In genomic region chr3:11643212-11644087, GRCh38 we compare ENCODE assay signal across 1 cellular context.
TF ChIP-seq lines count a peak whose summit lies in the region.

VGLL4 (minus strand) TSS chr3:11643915; CDS start chr3:11643518, 397 bp downstream.

TF ChIP-seq in K562, 482 proteins besides CTCF, POLR2A, EP300 and RAD21 (continued from another document and continues in another):
- TF ChIP-seq, protein P1, sequence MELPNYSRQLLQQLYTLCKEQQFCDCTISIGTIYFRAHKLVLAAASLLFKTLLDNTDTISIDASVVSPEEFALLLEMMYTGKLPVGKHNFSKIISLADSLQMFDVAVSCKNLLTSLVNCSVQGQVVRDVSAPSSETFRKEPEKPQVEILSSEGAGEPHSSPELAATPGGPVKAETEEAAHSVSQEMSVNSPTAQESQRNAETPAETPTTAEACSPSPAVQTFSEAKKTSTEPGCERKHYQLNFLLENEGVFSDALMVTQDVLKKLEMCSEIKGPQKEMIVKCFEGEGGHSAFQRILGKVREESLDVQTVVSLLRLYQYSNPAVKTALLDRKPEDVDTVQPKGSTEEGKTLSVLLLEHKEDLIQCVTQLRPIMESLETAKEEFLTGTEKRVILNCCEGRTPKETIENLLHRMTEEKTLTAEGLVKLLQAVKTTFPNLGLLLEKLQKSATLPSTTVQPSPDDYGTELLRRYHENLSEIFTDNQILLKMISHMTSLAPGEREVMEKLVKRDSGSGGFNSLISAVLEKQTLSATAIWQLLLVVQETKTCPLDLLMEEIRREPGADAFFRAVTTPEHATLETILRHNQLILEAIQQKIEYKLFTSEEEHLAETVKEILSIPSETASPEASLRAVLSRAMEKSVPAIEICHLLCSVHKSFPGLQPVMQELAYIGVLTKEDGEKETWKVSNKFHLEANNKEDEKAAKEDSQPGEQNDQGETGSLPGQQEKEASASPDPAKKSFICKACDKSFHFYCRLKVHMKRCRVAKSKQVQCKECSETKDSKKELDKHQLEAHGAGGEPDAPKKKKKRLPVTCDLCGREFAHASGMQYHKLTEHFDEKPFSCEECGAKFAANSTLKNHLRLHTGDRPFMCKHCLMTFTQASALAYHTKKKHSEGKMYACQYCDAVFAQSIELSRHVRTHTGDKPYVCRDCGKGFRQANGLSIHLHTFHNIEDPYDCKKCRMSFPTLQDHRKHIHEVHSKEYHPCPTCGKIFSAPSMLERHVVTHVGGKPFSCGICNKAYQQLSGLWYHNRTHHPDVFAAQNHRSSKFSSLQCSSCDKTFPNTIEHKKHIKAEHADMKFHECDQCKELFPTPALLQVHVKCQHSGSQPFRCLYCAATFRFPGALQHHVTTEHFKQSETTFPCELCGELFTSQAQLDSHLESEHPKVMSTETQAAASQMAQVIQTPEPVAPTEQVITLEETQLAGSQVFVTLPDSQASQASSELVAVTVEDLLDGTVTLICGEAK (IDR thresholded peaks at IDR 0.05) = 0 out of 2 replicates have a peak, but pooled peaks have one; percentile 43
- TF ChIP-seq, protein P1 (CRISPR knock-in tag; IDR thresholded peaks at IDR 0.05) = no peak
- peak; percentile 71 for TF ChIP-seq KDM5B (IDR thresholded peaks at IDR 0.05; ENCODE audit: insufficient replicate concordance, low read depth, low read length)
- TF ChIP-seq, protein P2, sequence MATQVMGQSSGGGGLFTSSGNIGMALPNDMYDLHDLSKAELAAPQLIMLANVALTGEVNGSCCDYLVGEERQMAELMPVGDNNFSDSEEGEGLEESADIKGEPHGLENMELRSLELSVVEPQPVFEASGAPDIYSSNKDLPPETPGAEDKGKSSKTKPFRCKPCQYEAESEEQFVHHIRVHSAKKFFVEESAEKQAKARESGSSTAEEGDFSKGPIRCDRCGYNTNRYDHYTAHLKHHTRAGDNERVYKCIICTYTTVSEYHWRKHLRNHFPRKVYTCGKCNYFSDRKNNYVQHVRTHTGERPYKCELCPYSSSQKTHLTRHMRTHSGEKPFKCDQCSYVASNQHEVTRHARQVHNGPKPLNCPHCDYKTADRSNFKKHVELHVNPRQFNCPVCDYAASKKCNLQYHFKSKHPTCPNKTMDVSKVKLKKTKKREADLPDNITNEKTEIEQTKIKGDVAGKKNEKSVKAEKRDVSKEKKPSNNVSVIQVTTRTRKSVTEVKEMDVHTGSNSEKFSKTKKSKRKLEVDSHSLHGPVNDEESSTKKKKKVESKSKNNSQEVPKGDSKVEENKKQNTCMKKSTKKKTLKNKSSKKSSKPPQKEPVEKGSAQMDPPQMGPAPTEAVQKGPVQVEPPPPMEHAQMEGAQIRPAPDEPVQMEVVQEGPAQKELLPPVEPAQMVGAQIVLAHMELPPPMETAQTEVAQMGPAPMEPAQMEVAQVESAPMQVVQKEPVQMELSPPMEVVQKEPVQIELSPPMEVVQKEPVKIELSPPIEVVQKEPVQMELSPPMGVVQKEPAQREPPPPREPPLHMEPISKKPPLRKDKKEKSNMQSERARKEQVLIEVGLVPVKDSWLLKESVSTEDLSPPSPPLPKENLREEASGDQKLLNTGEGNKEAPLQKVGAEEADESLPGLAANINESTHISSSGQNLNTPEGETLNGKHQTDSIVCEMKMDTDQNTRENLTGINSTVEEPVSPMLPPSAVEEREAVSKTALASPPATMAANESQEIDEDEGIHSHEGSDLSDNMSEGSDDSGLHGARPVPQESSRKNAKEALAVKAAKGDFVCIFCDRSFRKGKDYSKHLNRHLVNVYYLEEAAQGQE (CRISPR knock-in tag; IDR thresholded peaks at IDR 0.05; ENCODE audit: low read depth) = 0 out of 2 replicates have a peak, but pooled peaks have one; percentile 25
- TF ChIP-seq GTF2A2 (tag; IDR thresholded peaks at IDR 0.05) = no peak
- no peak for TF ChIP-seq NONO (IDR thresholded peaks at IDR 0.05; ENCODE audit: low read depth in 2 of 2, low read length in 1 of 2)
- TF ChIP-seq SUPT5H (IDR thresholded peaks at IDR 0.05) = peak; percentile 61
- peak in 2 of 3 experiments; percentile 38 to 64 for TF ChIP-seq YY1 (IDR thresholded peaks at IDR 0.05; ENCODE audit: borderline replicate concordance in 1 of 3, control insufficient read depth in 1 of 3, extremely low read depth in 1 of 3, insufficient read depth in 3 of 3, insufficient read length in 1 of 3, insufficient replicate concordance in 2 of 3, low read depth in 1 of 3, low read length in 2 of 3)
- TF ChIP-seq, protein P3, sequence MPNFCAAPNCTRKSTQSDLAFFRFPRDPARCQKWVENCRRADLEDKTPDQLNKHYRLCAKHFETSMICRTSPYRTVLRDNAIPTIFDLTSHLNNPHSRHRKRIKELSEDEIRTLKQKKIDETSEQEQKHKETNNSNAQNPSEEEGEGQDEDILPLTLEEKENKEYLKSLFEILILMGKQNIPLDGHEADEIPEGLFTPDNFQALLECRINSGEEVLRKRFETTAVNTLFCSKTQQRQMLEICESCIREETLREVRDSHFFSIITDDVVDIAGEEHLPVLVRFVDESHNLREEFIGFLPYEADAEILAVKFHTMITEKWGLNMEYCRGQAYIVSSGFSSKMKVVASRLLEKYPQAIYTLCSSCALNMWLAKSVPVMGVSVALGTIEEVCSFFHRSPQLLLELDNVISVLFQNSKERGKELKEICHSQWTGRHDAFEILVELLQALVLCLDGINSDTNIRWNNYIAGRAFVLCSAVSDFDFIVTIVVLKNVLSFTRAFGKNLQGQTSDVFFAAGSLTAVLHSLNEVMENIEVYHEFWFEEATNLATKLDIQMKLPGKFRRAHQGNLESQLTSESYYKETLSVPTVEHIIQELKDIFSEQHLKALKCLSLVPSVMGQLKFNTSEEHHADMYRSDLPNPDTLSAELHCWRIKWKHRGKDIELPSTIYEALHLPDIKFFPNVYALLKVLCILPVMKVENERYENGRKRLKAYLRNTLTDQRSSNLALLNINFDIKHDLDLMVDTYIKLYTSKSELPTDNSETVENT (CRISPR knock-in tag; IDR thresholded peaks at IDR 0.05) = 0 out of 2 replicates have a peak, but pooled peaks have one; percentile 13
- TF ChIP-seq ERF (CRISPR knock-in tag; IDR thresholded peaks at IDR 0.05) = peak; percentile 35; the same call in 1 of the 2 replicates
- TF ChIP-seq ZNF140 (CRISPR knock-in tag; IDR thresholded peaks at IDR 0.05) = no peak
- TF ChIP-seq JUND (IDR thresholded peaks at IDR 0.05; ENCODE audit: borderline replicate concordance, low read depth, low read length) = 0 out of 2 replicates have a peak, but pooled peaks have one; percentile 43
- TF ChIP-seq JUND (tag; IDR thresholded peaks at IDR 0.05; ENCODE audit: borderline replicate concordance, low read depth, low read length) = 0 out of 3 replicates have a peak, but pooled peaks have one; percentile 45
- 0 out of 2 replicates have a peak, but pooled peaks have one; percentile 60 for TF ChIP-seq ZNF589 (CRISPR knock-in tag; IDR thresholded peaks at IDR 0.05; ENCODE audit: low read depth)
- TF ChIP-seq USF2 (CRISPR knock-in tag; IDR thresholded peaks at IDR 0.05) = no peak
- TF ChIP-seq CBX5 (IDR thresholded peaks at IDR 0.05; ENCODE audit: borderline replicate concordance, low read depth) = no peak
- TF ChIP-seq GTF2B (IDR thresholded peaks at IDR 0.05; ENCODE audit: extremely low read depth, insufficient read length) = no peak
- TF ChIP-seq MLLT1 (IDR thresholded peaks at IDR 0.05) = peak in 1 of 2 experiments; percentile 70; a peak in 1 of 4 replicates
- TF ChIP-seq TSHZ1 (CRISPR knock-in tag; IDR thresholded peaks at IDR 0.05) = no peak
- TF ChIP-seq ZNF253 (CRISPR knock-in tag; conservative IDR thresholded peaks at IDR 0.05) = no peak
- peak; percentile 42 for TF ChIP-seq ZFX (CRISPR knock-in tag; IDR thresholded peaks at IDR 0.05)
- no peak for TF ChIP-seq ARNT (IDR thresholded peaks at IDR 0.05)
- no peak for TF ChIP-seq ZSCAN29 (IDR thresholded peaks at IDR 0.05)
- 0 out of 2 replicates have a peak, but pooled peaks have one; percentile 23 for TF ChIP-seq TRIM25 (IDR thresholded peaks at IDR 0.05; ENCODE audit: borderline replicate concordance)
- no peak for TF ChIP-seq DDX20 (tag; IDR thresholded peaks at IDR 0.05; ENCODE audit: low read depth)
